30 cellular contexts compared by ENCODE assay signal in genomic region chr17:81465912-81466311, GRCh38.
"Had no signal": no experiment of that assay in that cellular context is flagged by ENCODE, and none has a peak within 500 bp of the region (broad histone marks: within the 10 kb centered on the region; RNA-seq: fewer than 3 reads in every experiment).

No MANE protein-coding gene starts in this region.

- H3K4me3 Mint-ChIP-seq: activated naive CD8-positive, alpha-beta T cell; activated T-cell treated with anti-CD3 and anti-CD28 coated beads, Interleukin-2, amount 50 U/mL, for 24 hours; activated T-helper 17 cell treated with anti-CD3 and anti-CD28 coated beads, Interleukin-2, amount 50 U/mL, for 72 hours; naive thymus-derived CD4-positive, alpha-beta T cell; stimulated activated effector memory CD8-positive, alpha-beta T cell treated with anti-CD3 and anti-CD28 coated beads, Interleukin-12 subunit alpha, Interleukin-12 subunit beta, amount 100 ng/mL, for 72 hours; stimulated activated naive CD8-positive, alpha-beta T cell treated with anti-CD3 and anti-CD28 coated beads, Interleukin-15, Interleukin-2, amounts not matched to agents 100 ng/mL and 50 ng/mL, for 24 hours; T-helper 2 cell treated with Interferon-gamma antibody and Interleukin-4, amounts not matched to agents 5 μg/mL and 100 μg/mL, for 36 hours had no signal

- H3K27ac Mint-ChIP-seq: activated naive CD8-positive, alpha-beta T cell; activated T-cell treated with anti-CD3 and anti-CD28 coated beads, Interleukin-2, amount 50 U/mL, for 24 hours; activated T-helper 17 cell treated with anti-CD3 and anti-CD28 coated beads, Interleukin-2, amount 50 U/mL, for 72 hours; stimulated activated effector memory CD8-positive, alpha-beta T cell treated with anti-CD3 and anti-CD28 coated beads, Interleukin-12 subunit alpha, Interleukin-12 subunit beta, amount 100 ng/mL, for 72 hours; stimulated activated naive CD8-positive, alpha-beta T cell treated with anti-CD3 and anti-CD28 coated beads, Interleukin-15, Interleukin-2, amounts not matched to agents 100 ng/mL and 50 ng/mL, for 24 hours; T-helper 2 cell treated with Interferon-gamma antibody and Interleukin-4, amounts not matched to agents 5 μg/mL and 100 μg/mL, for 36 hours had no signal

- H3K9me3 Mint-ChIP-seq: activated T-cell treated with anti-CD3 and anti-CD28 coated beads, Interleukin-2, amount 50 U/mL, for 24 hours; activated T-helper 17 cell treated with anti-CD3 and anti-CD28 coated beads, Interleukin-2, amount 50 U/mL, for 72 hours; naive thymus-derived CD4-positive, alpha-beta T cell; stimulated activated effector memory CD8-positive, alpha-beta T cell treated with anti-CD3 and anti-CD28 coated beads, Interleukin-12 subunit alpha, Interleukin-12 subunit beta, amount 100 ng/mL, for 72 hours; stimulated activated naive CD8-positive, alpha-beta T cell treated with anti-CD3 and anti-CD28 coated beads, Interleukin-15, Interleukin-2, amounts not matched to agents 100 ng/mL and 50 ng/mL, for 24 hours; T-helper 2 cell treated with Interferon-gamma antibody and Interleukin-4, amounts not matched to agents 5 μg/mL and 100 μg/mL, for 36 hours had no signal

- H3K4me1 Mint-ChIP-seq: activated T-helper 17 cell treated with anti-CD3 and anti-CD28 coated beads, Interleukin-2, amount 50 U/mL, for 72 hours; stimulated activated effector memory CD8-positive, alpha-beta T cell treated with anti-CD3 and anti-CD28 coated beads, Interleukin-12 subunit alpha, Interleukin-12 subunit beta, amount 100 ng/mL, for 72 hours had no signal

- H3K4me3 ChIP-seq: esophagus squamous epithelium, left ventricle myocardium inferior, lung, prostate gland, sigmoid colon, upper lobe of right lung had no signal

- H3K36me3 Mint-ChIP-seq: activated naive CD8-positive, alpha-beta T cell; naive thymus-derived CD4-positive, alpha-beta T cell; stimulated activated effector memory CD8-positive, alpha-beta T cell treated with anti-CD3 and anti-CD28 coated beads, Interleukin-12 subunit alpha, Interleukin-12 subunit beta, amount 100 ng/mL, for 72 hours had no signal

- H3K27ac ChIP-seq: epithelial cell of prostate, esophagus squamous epithelium, left ventricle myocardium inferior, neutrophil, prostate gland, sigmoid colon, upper lobe of right lung, WERI-Rb-1 had no signal

- H3K9me3 ChIP-seq: esophagus squamous epithelium, left ventricle myocardium inferior, neutrophil, prostate gland, sigmoid colon, upper lobe of right lung had no signal

- ATAC-seq: activated CD4-positive, CD25-positive, alpha-beta regulatory T cell treated with anti-CD3 and anti-CD28 coated beads, Interleukin-2, amount 50 U/mL, for 24 hours; activated T-helper 17 cell treated with anti-CD3 and anti-CD28 coated beads, Interleukin-2, amount 50 U/mL, for 72 hours; naive thymus-derived CD4-positive, alpha-beta T cell; stimulated activated effector memory CD8-positive, alpha-beta T cell treated with anti-CD3 and anti-CD28 coated beads, Interleukin-12 subunit alpha, Interleukin-12 subunit beta, amount 100 ng/mL, for 72 hours; upper lobe of right lung had no signal

- DNase-seq: activated CD4-positive, alpha-beta T cell treated with anti-CD3 and anti-CD28 coated beads for 48 hours; activated CD4-positive, alpha-beta T cell treated with anti-CD3 and anti-CD28 coated beads, Interleukin-2, amount 50 U/mL, for 48 hours; activated CD8-positive, alpha-beta memory T cell treated with anti-CD3 and anti-CD28 coated beads, Interleukin-2, amount 50 U/mL, for 48 hours; activated T-cell treated with anti-CD3 and anti-CD28 coated beads, Interleukin-2, amount 50 U/mL, for 24 hours; anterior cingulate cortex; dermis blood vessel endothelial cell; effector CD4-positive, alpha-beta T cell; esophagus squamous epithelium; foreskin melanocyte; kidney glomerular epithelial cell; left ventricle myocardium inferior; naive thymus-derived CD4-positive, alpha-beta T cell; sigmoid colon; small intestine; stimulated activated CD4-positive, alpha-beta T cell treated with anti-CD3 and anti-CD28 coated beads, Interleukin-4, amount 100 ng/mL, for 24 hours; T-helper 1 cell; upper lobe of right lung; WERI-Rb-1 had no signal

- H3K4me1 ChIP-seq: prostate gland, sigmoid colon, upper lobe of right lung had no signal

- FAIRE-seq: colon, endometrium, small intestine had no signal

- H3K27me3 ChIP-seq: esophagus squamous epithelium, neutrophil, sigmoid colon, upper lobe of right lung had no signal

- H3K27me3 Mint-ChIP-seq: activated naive CD8-positive, alpha-beta T cell; activated T-cell treated with anti-CD3 and anti-CD28 coated beads, Interleukin-2, amount 50 U/mL, for 24 hours; activated T-helper 17 cell treated with anti-CD3 and anti-CD28 coated beads, Interleukin-2, amount 50 U/mL, for 72 hours; naive thymus-derived CD4-positive, alpha-beta T cell; stimulated activated naive CD8-positive, alpha-beta T cell treated with anti-CD3 and anti-CD28 coated beads, Interleukin-15, Interleukin-2, amounts not matched to agents 100 ng/mL and 50 ng/mL, for 24 hours had no signal
